In the genomic region with DNA sequence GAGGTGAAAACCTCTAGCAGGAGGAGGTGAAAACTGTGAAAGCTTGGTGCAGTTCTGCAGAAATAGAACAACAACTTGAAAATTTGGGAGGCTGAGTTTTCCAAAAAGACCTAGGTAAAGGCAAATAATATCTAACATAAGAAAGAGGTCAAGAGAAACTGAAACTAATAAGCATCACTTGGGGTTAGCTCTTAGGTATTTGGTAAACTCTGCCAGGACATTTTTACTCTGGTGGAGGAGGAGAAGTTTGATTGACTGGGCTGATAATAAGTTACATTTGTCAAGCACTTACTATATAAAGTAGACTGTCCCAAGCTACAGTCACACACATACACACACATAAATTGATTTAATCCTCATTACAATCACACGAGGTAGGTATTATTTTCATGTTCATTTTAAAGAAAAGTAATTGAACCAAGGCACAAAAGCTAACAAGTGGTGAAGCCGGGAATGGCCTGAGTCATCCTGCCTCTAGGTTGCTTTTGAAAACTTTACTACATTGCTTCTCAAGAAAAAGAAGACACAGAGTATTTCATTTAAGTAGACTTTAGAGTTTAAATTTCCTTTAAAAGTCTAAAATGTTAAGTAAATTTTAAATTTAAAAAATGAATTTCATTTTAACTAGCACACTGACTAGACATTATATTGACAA, we compare ENCODE assay signal across 19 cellular contexts.
"Had no signal": no experiment of that assay in that cellular context is flagged by ENCODE, and none has a peak within 500 bp of the region (broad histone marks: within the 10 kb centered on the region; RNA-seq: fewer than 3 reads in every experiment).

No MANE protein-coding gene starts in this region.

- H3K36me3 ChIP-seq: ascending aorta, prostate gland, right lobe of liver, spleen, transverse colon had no signal

- H3K27ac ChIP-seq: ascending aorta, epithelial cell of prostate, prostate gland, right lobe of liver, spleen, transverse colon had no signal

- H3K27me3 ChIP-seq: ascending aorta, right lobe of liver, spleen, transverse colon had no signal

- ATAC-seq: left lobe of liver; mucosa of descending colon; natural killer cell; right lobe of liver; stimulated activated naive B cell treated with anti-CD40 and anti-IgM and Interleukin-4, amounts not matched to agents 10 μg/mL and 1 μg/mL and 100 μg/mL, for 72 hours had no signal

- DNase-seq: activated CD4-positive, alpha-beta memory T cell treated with anti-CD3 and anti-CD28 coated beads, Interleukin-2, amount 10 ng/mL, durations not matched to agents 7 days and 5 days; activated CD8-positive, alpha-beta memory T cell treated with anti-CD3 and anti-CD28 coated beads, Interleukin-2, amount 50 U/mL, for 4 hours; activated naive CD8-positive, alpha-beta T cell treated with anti-CD3 and anti-CD28 coated beads, Interleukin-2, amount 10 ng/mL, durations not matched to agents 7 days and 5 days; central memory CD4-positive, alpha-beta T cell; effector memory CD4-positive, alpha-beta T cell; glutamatergic neuron; immature natural killer cell; mucosa of descending colon; natural killer cell; right lobe of liver; spleen; stimulated activated CD4-positive, alpha-beta T cell treated with anti-CD3 and anti-CD28 coated beads, Interleukin-1b, Interleukin-23, amount 100 ng/mL, for 48 hours; stimulated activated naive B cell treated with anti-CD40 and anti-IgM and Interleukin-4, amounts not matched to agents 10 μg/mL and 1 μg/mL and 100 μg/mL, for 72 hours; T1000; transverse colon had no signal

- H3K4me1 ChIP-seq: prostate gland, right lobe of liver, transverse colon had no signal

- H3K9me3 ChIP-seq: ascending aorta, mucosa of descending colon, prostate gland, right lobe of liver, spleen, transverse colon had no signal

- H3K4me3 ChIP-seq: ascending aorta, mucosa of descending colon, prostate gland, right lobe of liver, spleen, transverse colon had no signal
